ENCODE assay signal across 9 cellular contexts in the genomic region with DNA sequence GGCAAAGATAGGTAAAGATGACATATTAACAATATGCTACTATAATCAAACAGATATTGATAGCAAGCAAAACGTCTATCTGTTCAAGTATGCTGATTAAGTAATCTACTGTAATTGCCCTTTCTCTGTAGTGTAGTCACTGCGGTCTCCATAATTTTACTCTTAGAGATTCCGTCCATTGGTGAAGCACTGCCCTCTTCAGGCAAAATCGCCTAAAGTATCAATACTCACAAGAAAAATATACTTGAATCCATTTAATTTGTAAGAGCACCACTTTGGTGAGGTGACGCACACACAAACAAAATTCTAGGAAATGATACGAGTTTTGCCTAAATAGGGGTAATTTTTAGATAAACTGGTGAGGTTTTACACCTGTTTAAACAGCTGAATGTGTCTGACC.
DNase-seq lines count a peak whose midpoint lies in the region; ATAC-seq, FAIRE-seq and TF ChIP-seq lines count a peak whose summit lies in the region.
"Had no signal": no experiment of that assay in that cellular context is flagged by ENCODE, and none has a peak within 500 bp of the region (broad histone marks: within the 10 kb centered on the region; RNA-seq: fewer than 3 reads in every experiment).

No MANE protein-coding gene starts in this region.

- no peaks in the 10 kb centered on the region for H3K4me1 ChIP-seq in colonic mucosa
- H3K4me1 ChIP-seq in pancreas, result peaks cover 0 to 3% (median 0%) of the 10 kb centered on the region in 3 donors

- intact Hi-C loops in colonic mucosa (cut with DNase I) (loop anchor here (10.0 kb wide), 1 partner anchor 697 kb away; no protein-coding TSS in a partner anchor), pancreas (cut with DNase I) (no loop called here), left ventricle myocardium superior (cut with micrococcal nuclease) (no loop called here)

- H3K9ac ChIP-seq in colonic mucosa (ENCODE audit: low read depth in 2 of 2, low read length in 2 of 2), result no peak overlapping the region

- 11 to 15% methylated on average over 6 of the region's 6 CpGs for WGBS in pancreas, 2 donors

- DNase-seq in NCI-H82 (lab: John Stamatoyannopoulos, UW) (peak; percentile 70), colonic mucosa (peak; percentile 22), pancreas (peak in 3 of 6 donors; percentile 6 to 33 (median 15)), left ventricle myocardium superior (no peak)
- no peak for DNase-seq in activated T-cell treated with anti-CD3 and anti-CD28 coated beads, Interleukin-2, amount 50 U/mL, for 4 hours

- no peaks in the 10 kb centered on the region for H3K4me1 Mint-ChIP-seq in activated T-cell treated with anti-CD3 and anti-CD28 coated beads, Interleukin-2, amount 50 U/mL, for 4 hours (ENCODE audit: low read depth)

- no peaks in the 10 kb centered on the region for H3K36me3 ChIP-seq in colonic mucosa
- no peaks in the 10 kb centered on the region for H3K36me3 ChIP-seq in pancreas
- H3K36me3 ChIP-seq: neutrophil had no signal

- peak; percentile 56 for ATAC-seq in GM18868 (IDR thresholded peaks at IDR 0.05; ENCODE audit: unreplicated experiment)
- ATAC-seq in pancreas, result peak in 3 of 4 donors; percentile 80 to 90 (median 88)
- no peak for ATAC-seq in activated T-cell treated with anti-CD3 and anti-CD28 coated beads, Interleukin-2, amount 50 U/mL, for 4 hours
- ATAC-seq in left ventricle myocardium superior, result no peak
- no peak for ATAC-seq in HG03045 (IDR thresholded peaks at IDR 0.05; ENCODE audit: unreplicated experiment)
- ATAC-seq in GM21723 (IDR thresholded peaks at IDR 0.05; ENCODE audit: unreplicated experiment), result no peak

- FAIRE-seq in pancreas (lab: Jason Lieb, UNC), result no peak

- H3K27me3 ChIP-seq in colonic mucosa, result no peaks in the 10 kb centered on the region
- no peaks in the 10 kb centered on the region for H3K27me3 ChIP-seq in pancreas
- H3K27me3 ChIP-seq: neutrophil had no signal

- TF ChIP-seq CTCF in colonic mucosa (IDR thresholded peaks at IDR 0.05), result no peak
- TF ChIP-seq CTCF in pancreas (IDR thresholded peaks at IDR 0.05), result peak in 3 of 4 donors; percentile 28 to 32 (median 30)

- no peaks in the 10 kb centered on the region for H3K9me3 ChIP-seq in colonic mucosa
- no peaks in the 10 kb centered on the region for H3K9me3 ChIP-seq in pancreas
- H3K9me3 ChIP-seq: neutrophil had no signal

- no peaks in the 10 kb centered on the region for H3K36me3 Mint-ChIP-seq in activated T-cell treated with anti-CD3 and anti-CD28 coated beads, Interleukin-2, amount 50 U/mL, for 4 hours (ENCODE audit: insufficient read depth)

- no peak overlapping the region for H3K4me3 Mint-ChIP-seq in activated T-cell treated with anti-CD3 and anti-CD28 coated beads, Interleukin-2, amount 50 U/mL, for 4 hours

- H3K27ac ChIP-seq in colonic mucosa (no peak overlapping the region), pancreas (no peak overlapping the region)
- H3K27ac ChIP-seq: neutrophil had no signal

- H3K27me3 Mint-ChIP-seq in activated T-cell treated with anti-CD3 and anti-CD28 coated beads, Interleukin-2, amount 50 U/mL, for 4 hours (ENCODE audit: low read depth), result no peaks in the 10 kb centered on the region

- H3K4me3 ChIP-seq in colonic mucosa (no peak overlapping the region), pancreas (no peak overlapping the region)

- peaks cover 3% of the 10 kb centered on the region for H3K9me3 Mint-ChIP-seq in activated T-cell treated with anti-CD3 and anti-CD28 coated beads, Interleukin-2, amount 50 U/mL, for 4 hours

Comparison
In these comparisons a context has a peak if more than half of its experiments do, and no peak if none do; other contexts are left out.
1. ATAC-seq: peak in GM18868 (single experiment) and pancreas (3 of 4); none in activated T-cell treated with anti-CD3 and anti-CD28 coated beads, Interleukin-2, amount 50 U/mL, for 4 hours (0 of 2), left ventricle myocardium superior (single experiment), HG03045 (single experiment) and GM21723 (single experiment).
2. DNase-seq: peak in NCI-H82 (single experiment) and colonic mucosa (single experiment); none in activated T-cell treated with anti-CD3 and anti-CD28 coated beads, Interleukin-2, amount 50 U/mL, for 4 hours (single experiment) and left ventricle myocardium superior (single experiment).